Comparison of ENCODE assay signal across 1 cellular context in genomic region chr12:4276524-4277204, GRCh38.
A peak's percentile ranks its signal among the peaks of the same experiment; 100 is the strongest.
TF ChIP-seq lines count a peak whose summit lies in the region.

No MANE protein-coding gene starts in this region.

TF ChIP-seq in GM12878, 131 proteins besides CTCF, POLR2A, EP300 and RAD21 (continued from another document and continues in another):
- TF ChIP-seq REST (IDR thresholded peaks at IDR 0.05; ENCODE audit: low read depth, low read length) (no peak), JUNB (IDR thresholded peaks at IDR 0.05) (peak; percentile 34; the same call in 1 of the 2 replicates), TBL1XR1 (IDR thresholded peaks at IDR 0.05; ENCODE audit: low read depth, low read length) (no peak), BCL3 (IDR thresholded peaks at IDR 0.05; ENCODE audit: borderline replicate concordance, insufficient read depth, low read depth, low read length, poor library complexity, severe bottlenecking) (no peak), POLR2AphosphoS2 (IDR thresholded peaks at IDR 0.05; ENCODE audit: low read depth, low read length) (no peak; the same call in 1 of the 2 replicates), USF1 (IDR thresholded peaks at IDR 0.05; ENCODE audit: borderline replicate concordance, extremely low read length, insufficient read depth, low read depth, low read length) (no peak), RUNX3 (IDR thresholded peaks at IDR 0.05; ENCODE audit: low read length) (peak; percentile 45), ZNF384 (IDR thresholded peaks at IDR 0.05; ENCODE audit: borderline replicate concordance, low read depth, low read length) (no peak), MYB (IDR thresholded peaks at IDR 0.05; ENCODE audit: borderline replicate concordance, low read depth, low read length) (no peak), ATF7 (IDR thresholded peaks at IDR 0.05; ENCODE audit: low read depth) (peak; percentile 90), IKZF1 (conservative IDR thresholded peaks at IDR 0.05) (peak; percentile 58), ZZZ3 (IDR thresholded peaks at IDR 0.05; ENCODE audit: control insufficient read depth, insufficient read length, low read depth) (no peak), NKRF (conservative IDR thresholded peaks at IDR 0.05) (no peak), ZNF24 (IDR thresholded peaks at IDR 0.05) (peak; percentile 58; the same call in 1 of the 2 replicates), SUZ12 (IDR thresholded peaks at IDR 0.05; ENCODE audit: unreplicated experiment) (no peak), ESRRA (IDR thresholded peaks at IDR 0.05; ENCODE audit: low read length) (no peak), TCF12 (IDR thresholded peaks at IDR 0.05; ENCODE audit: low read depth, low read length) (0 out of 2 replicates have a peak, but pooled peaks have one; percentile 14), RELB (IDR thresholded peaks at IDR 0.05; ENCODE audit: low read depth) (peak; percentile 56), SKIL (IDR thresholded peaks at IDR 0.05; ENCODE audit: low read depth, poor library complexity, severe bottlenecking) (peak; percentile 48), SPI1 (IDR thresholded peaks at IDR 0.05; ENCODE audit: borderline replicate concordance, insufficient read depth, low read depth, low read length) (no peak), RELA (IDR thresholded peaks at IDR 0.05; ENCODE audit: borderline replicate concordance, partially characterized antibody) (peak; percentile 51), EED (IDR thresholded peaks at IDR 0.05; ENCODE audit: low read depth) (peak; percentile 75), HDAC6 (IDR thresholded peaks at IDR 0.05; ENCODE audit: unreplicated experiment) (no peak), CHD1 (IDR thresholded peaks at IDR 0.05; ENCODE audit: low read depth, low read length) (0 out of 2 replicates have a peak, but pooled peaks have one; percentile 52), HDGF (IDR thresholded peaks at IDR 0.05) (peak; percentile 79; the same call in 1 of the 2 replicates), E2F8 (IDR thresholded peaks at IDR 0.05; ENCODE audit: low read depth, partially characterized antibody) (no peak), HSF1 (IDR thresholded peaks at IDR 0.05; ENCODE audit: low read depth, low read length) (peak; percentile 69; the same call in 1 of the 2 replicates), MAX (IDR thresholded peaks at IDR 0.05; ENCODE audit: low read depth, low read length) (no peak), NFIC (IDR thresholded peaks at IDR 0.05; ENCODE audit: low read depth, low read length) (no peak), E2F4 (IDR thresholded peaks at IDR 0.05; ENCODE audit: low read depth, low read length) (no peak), ZBTB11 (CRISPR knock-in tag; IDR thresholded peaks at IDR 0.05) (no peak), HCFC1 (IDR thresholded peaks at IDR 0.05; ENCODE audit: low read length) (peak; percentile 22; the same call in 1 of the 2 replicates)
